In the genomic region with DNA sequence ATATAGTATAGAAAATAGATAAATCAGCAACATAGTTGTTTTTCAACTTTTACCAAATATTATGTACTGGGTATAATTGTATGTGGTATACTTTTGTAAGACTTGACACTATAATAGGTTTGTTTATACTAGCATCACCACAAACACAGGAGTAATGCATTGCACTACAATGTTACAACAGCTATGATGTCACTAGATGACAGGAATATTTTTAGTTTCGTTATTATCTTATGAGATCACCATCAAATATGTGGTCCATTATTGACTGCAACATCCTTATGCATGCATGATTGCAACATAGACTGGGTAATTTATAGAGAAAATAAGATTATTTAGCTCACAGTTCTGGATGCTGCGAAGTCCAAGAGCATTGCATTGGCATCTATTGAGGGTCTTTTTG, we compare ENCODE assay signal across 22 cellular contexts.
"Had no signal": no experiment of that assay in that cellular context is flagged by ENCODE, and none has a peak within 500 bp of the region (broad histone marks: within the 10 kb centered on the region; RNA-seq: fewer than 3 reads in every experiment).

No MANE protein-coding gene starts in this region.

- H3K4me3 ChIP-seq: SJSA1, SK-N-MC had no signal

- H3K4me1 Mint-ChIP-seq: IgD-negative memory B cell had no signal

- H3K27ac ChIP-seq: HL-60, SJSA1, SK-N-MC had no signal

- H3K4me1 ChIP-seq: SJSA1 had no signal

- DNase-seq: KBM-7, NCI-H1092, NCI-H1105 treated with DMSO at 0.1 percent for 48 hours, NCI-H1436, NCI-H187, NCI-H2029, NCI-H2081 treated with DMSO at 0.1 percent for 48 hours, NCI-H2171, NCI-H226, NCI-H446, NCI-H510A, NCI-H524 treated with DMSO at 0.1 percent for 48 hours, NCI-H69, NCI-H774, Right ventricle myocardium superior, RPMI8226, SIG-M5 had no signal

- H3K36me3 ChIP-seq: SJSA1 had no signal

- H3K4me3 Mint-ChIP-seq: IgD-negative memory B cell had no signal

- H3K27ac Mint-ChIP-seq: IgD-negative memory B cell had no signal

- H3K27me3 ChIP-seq: SJSA1 had no signal

- FAIRE-seq: RCC 7860 had no signal

- H3K9me3 ChIP-seq: SJSA1 had no signal

- H3K36me3 Mint-ChIP-seq: IgD-negative memory B cell had no signal

- H3K27me3 Mint-ChIP-seq: IgD-negative memory B cell had no signal
